In the genomic region with DNA sequence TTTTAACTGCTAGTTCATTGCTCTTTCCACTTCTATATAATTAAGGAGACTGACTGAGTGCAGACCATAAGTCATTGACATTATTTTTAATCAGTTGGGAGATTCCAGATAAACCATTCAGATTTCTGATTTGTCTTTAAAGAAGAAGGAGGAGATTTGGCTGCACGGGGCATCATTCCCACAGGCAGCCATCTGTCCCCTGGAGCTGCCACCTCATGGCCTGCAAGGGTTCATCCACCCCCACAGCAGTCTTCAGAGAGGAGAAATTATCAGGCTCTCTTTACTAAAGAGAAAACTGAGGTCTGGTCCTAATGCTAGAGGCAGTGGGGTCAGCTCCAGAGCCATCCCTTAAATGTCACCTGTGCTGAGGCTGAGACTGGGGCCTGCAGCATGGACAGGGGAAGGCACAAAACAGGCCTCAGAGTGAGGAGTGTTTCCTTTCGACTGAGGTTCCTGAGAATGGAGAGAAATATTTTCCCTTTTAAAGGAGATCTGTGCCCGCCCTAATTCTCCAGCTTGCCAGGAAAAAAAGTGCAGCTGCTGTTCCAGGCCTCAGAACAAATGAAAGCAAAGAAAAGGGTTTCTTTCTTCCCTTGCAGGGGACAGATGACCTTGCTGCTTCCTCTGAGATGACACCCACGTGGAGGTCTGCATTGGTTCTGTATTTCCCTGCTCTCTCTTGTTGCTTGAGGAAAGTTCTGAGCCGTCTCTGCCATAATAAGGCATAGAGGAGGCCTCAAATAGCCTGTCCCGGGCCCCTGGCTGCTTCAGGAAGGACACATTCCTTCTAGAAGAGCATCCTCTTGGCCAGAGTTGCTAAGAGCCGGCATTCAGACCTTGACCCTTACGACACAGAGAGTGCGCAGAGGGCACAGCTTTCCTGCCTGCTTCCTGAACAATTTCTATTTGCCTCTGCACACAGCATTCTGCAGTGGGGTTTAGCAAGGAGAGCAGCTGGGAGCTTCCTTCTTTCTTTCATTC, we compare ENCODE assay signal across 12 cellular contexts.
DNase-seq lines count a peak whose midpoint lies in the region; ATAC-seq, FAIRE-seq and TF ChIP-seq lines count a peak whose summit lies in the region.
"Had no signal": no experiment of that assay in that cellular context is flagged by ENCODE, and none has a peak within 500 bp of the region (broad histone marks: within the 10 kb centered on the region; RNA-seq: fewer than 3 reads in every experiment).

No MANE protein-coding gene starts in this region.

- POLR2A ChIA-PET in HepG2 (lab: Yijun Ruan, JAX), result no interaction called here

- no peak for TF ChIP-seq EP300 in HepG2 (IDR thresholded peaks at IDR 0.05; ENCODE audit: low read depth in 2 of 2, low read length in 2 of 2)
- TF ChIP-seq EP300 in HepG2 (CRISPR knock-in tag; IDR thresholded peaks at IDR 0.05; ENCODE audit: borderline replicate concordance), result no peak
- no peak for TF ChIP-seq EP300 in sigmoid colon (IDR thresholded peaks at IDR 0.05)

- peak overlapping the region; percentile 13; the same call in 1 of the 2 replicates for H3K4me2 ChIP-seq in HepG2 (ENCODE audit: low read depth, low read length)

- TF ChIP-seq RAD21 in HepG2 (CRISPR knock-in tag; IDR thresholded peaks at IDR 0.05), result no peak

- BruUV-seq in HepG2 (replicated peaks; lab: Mats Ljungman, UMichigan), result no TSS peak

- in situ Hi-C loops in HepG2 (cut with HindIII; ENCODE audit: extremely low pct_ligation_motif_present, low pct_unique_long_range_greater_than_20kb), result no loop called here

- TF ChIP-seq CTCF in HepG2 (CRISPR knock-in tag; IDR thresholded peaks at IDR 0.05), result no peak
- TF ChIP-seq CTCF in sigmoid colon (IDR thresholded peaks at IDR 0.05), result no peak
- TF ChIP-seq CTCF in colonic mucosa (IDR thresholded peaks at IDR 0.05), result no peak

- H3K27me3 ChIP-seq in HepG2 (ENCODE audit: control insufficient read depth in 1 of 2, insufficient read depth in 2 of 2, low read length in 2 of 2) (peaks cover 0 to 12% of the 10 kb centered on the region in 2 experiments; a peak in 3 of 5 replicates), sigmoid colon (no peaks in the 10 kb centered on the region), colonic mucosa (no peaks in the 10 kb centered on the region)

- H3K9me3 ChIP-seq in HepG2 (ENCODE audit: low read length) (no peaks in the 10 kb centered on the region), sigmoid colon (no peaks in the 10 kb centered on the region), colonic mucosa (no peaks in the 10 kb centered on the region)

- intact Hi-C loops in HepG2 (cut with micrococcal nuclease; ENCODE audit: unreplicated experiment) (no loop called here), sigmoid colon (cut with DNase I) (no loop called here), colonic mucosa (cut with DNase I) (no loop called here)

- TF ChIP-seq POLR2A in HepG2 (IDR thresholded peaks at IDR 0.05; ENCODE audit: insufficient read depth in 1 of 2, low read depth in 2 of 2, low read length in 2 of 2) (no peak), sigmoid colon (IDR thresholded peaks at IDR 0.05) (no peak)

- no peak overlapping the region for H2AFZ ChIP-seq in HepG2 (ENCODE audit: low read length)

- H4K20me1 ChIP-seq in HepG2 (ENCODE audit: insufficient read depth, low read length), result no peaks in the 10 kb centered on the region

- peak; percentile 34 for DNase-seq in NCI-H1694 (lab: John Stamatoyannopoulos, UW)
- DNase-seq in caudate nucleus (lab: John Stamatoyannopoulos, UW), result peak in 8 of 61 donors; percentile 3 to 30 (median 10)
- DNase-seq in HepG2 (ENCODE audit: low spot score), result peak; percentile 63
- DNase-seq in sigmoid colon, result no peak
- no peak for DNase-seq in HK-2 (ENCODE audit: unreplicated experiment)
- no peak for DNase-seq in colonic mucosa
- DNase-seq: naive thymus-derived CD8-positive, alpha-beta T cell; stimulated activated CD4-positive, alpha-beta T cell treated with anti-CD3 and anti-CD28 coated beads, Interleukin-2, amount 100 ng/mL, for 24 hours; stimulated activated naive CD8-positive, alpha-beta T cell treated with anti-CD3 and anti-CD28 coated beads, Interleukin-15, Interleukin-2, amounts not matched to agents 100 U/mL and 50 U/mL, for 24 hours had no signal

- 11% methylated on average over 9 of the region's 9 CpGs for WGBS in HepG2 (ENCODE audit: low lambda C conversion rate)
- WGBS in sigmoid colon, 2 donors, result 44 to 57% methylated on average over 9 of the region's 9 CpGs

- H3K4me3 ChIP-seq in HepG2 (replicated peaks in 1 of 3; ENCODE audit: insufficient read depth in 1 of 3, low read depth in 2 of 3, low read length in 3 of 3), result no peak overlapping the region
- no peak overlapping the region for H3K4me3 ChIP-seq in sigmoid colon
- no peak overlapping the region for H3K4me3 ChIP-seq in colonic mucosa

- FAIRE-seq in HepG2 (lab: Jason Lieb, UNC), result peak; percentile 37
- FAIRE-seq: bronchial epithelial cell had no signal

- H3K79me2 ChIP-seq in HepG2 (ENCODE audit: insufficient read depth, low read length), result no peaks in the 10 kb centered on the region

- peak; percentile 76 for ATAC-seq in HepG2
- ATAC-seq in HG02610 (IDR thresholded peaks at IDR 0.05; ENCODE audit: unreplicated experiment), result no peak
- no peak for ATAC-seq in GM21717 (IDR thresholded peaks at IDR 0.05; ENCODE audit: unreplicated experiment)
- ATAC-seq: naive thymus-derived CD8-positive, alpha-beta T cell; stimulated activated naive CD8-positive, alpha-beta T cell treated with anti-CD3 and anti-CD28 coated beads, Interleukin-15, Interleukin-2, amounts not matched to agents 100 U/mL and 50 U/mL, for 24 hours had no signal

- no peaks in the 10 kb centered on the region for H3K36me3 ChIP-seq in HepG2 (replicated peaks in 1 of 2; ENCODE audit: control insufficient read depth in 1 of 2, insufficient read depth in 2 of 2, low read length in 2 of 2)
- no peaks in the 10 kb centered on the region for H3K36me3 ChIP-seq in sigmoid colon
- H3K36me3 ChIP-seq in colonic mucosa, result no peaks in the 10 kb centered on the region

- CTCF ChIA-PET in HepG2 (lab: Yijun Ruan, JAX; ENCODE audit: low intra/inter-chr PET ratio, low total read pairs), result interaction anchor here (0.8 kb wide), 1 partner anchor 334 kb away, joined by 3 read pairs; no protein-coding TSS in a partner anchor

- H3K9ac ChIP-seq in HepG2 (ENCODE audit: insufficient read depth, low read depth, low read length) (no peak overlapping the region), colonic mucosa (ENCODE audit: low read depth in 2 of 2, low read length in 2 of 2) (no peak overlapping the region)

- H3K4me1 ChIP-seq in HepG2 (ENCODE audit: insufficient read depth, low read length) (peaks cover 67% of the 10 kb centered on the region), sigmoid colon (peaks cover 0 to 41% (median 25%) of the 10 kb centered on the region in 4 donors), colonic mucosa (no peaks in the 10 kb centered on the region)

- H3K27ac ChIP-seq in caudate nucleus (ENCODE audit: low read depth, low read length), result peak overlapping the region; percentile 89
- H3K27ac ChIP-seq in HepG2 (ENCODE audit: extremely low read length, insufficient read depth, low read length), result no peak overlapping the region
- peak overlapping the region; percentile 67 to 81 (median 72) for H3K27ac ChIP-seq in sigmoid colon
- no peak overlapping the region for H3K27ac ChIP-seq in colonic mucosa

TF ChIP-seq in HepG2, 621 proteins besides CTCF, POLR2A, EP300 and RAD21 (continues in another document):
- peak; percentile 44; the same call in 1 of the 2 replicates for TF ChIP-seq RXRB (CRISPR knock-in tag; IDR thresholded peaks at IDR 0.05; ENCODE audit: borderline replicate concordance)
- TF ChIP-seq HOXA3 (CRISPR knock-in tag; IDR thresholded peaks at IDR 0.05), result 0 out of 2 replicates have a peak, but pooled peaks have one; percentile 23
- TF ChIP-seq SALL1 (CRISPR knock-in tag; IDR thresholded peaks at IDR 0.05), result peak; percentile 38
- TF ChIP-seq, protein P1, sequence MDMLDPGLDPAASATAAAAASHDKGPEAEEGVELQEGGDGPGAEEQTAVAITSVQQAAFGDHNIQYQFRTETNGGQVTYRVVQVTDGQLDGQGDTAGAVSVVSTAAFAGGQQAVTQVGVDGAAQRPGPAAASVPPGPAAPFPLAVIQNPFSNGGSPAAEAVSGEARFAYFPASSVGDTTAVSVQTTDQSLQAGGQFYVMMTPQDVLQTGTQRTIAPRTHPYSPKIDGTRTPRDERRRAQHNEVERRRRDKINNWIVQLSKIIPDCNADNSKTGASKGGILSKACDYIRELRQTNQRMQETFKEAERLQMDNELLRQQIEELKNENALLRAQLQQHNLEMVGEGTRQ (IDR thresholded peaks at IDR 0.05; ENCODE audit: low read depth, low read length), result no peak
- TF ChIP-seq, protein P1 (CRISPR knock-in tag; IDR thresholded peaks at IDR 0.05; ENCODE audit: borderline replicate concordance), result no peak
- TF ChIP-seq, protein P2, sequence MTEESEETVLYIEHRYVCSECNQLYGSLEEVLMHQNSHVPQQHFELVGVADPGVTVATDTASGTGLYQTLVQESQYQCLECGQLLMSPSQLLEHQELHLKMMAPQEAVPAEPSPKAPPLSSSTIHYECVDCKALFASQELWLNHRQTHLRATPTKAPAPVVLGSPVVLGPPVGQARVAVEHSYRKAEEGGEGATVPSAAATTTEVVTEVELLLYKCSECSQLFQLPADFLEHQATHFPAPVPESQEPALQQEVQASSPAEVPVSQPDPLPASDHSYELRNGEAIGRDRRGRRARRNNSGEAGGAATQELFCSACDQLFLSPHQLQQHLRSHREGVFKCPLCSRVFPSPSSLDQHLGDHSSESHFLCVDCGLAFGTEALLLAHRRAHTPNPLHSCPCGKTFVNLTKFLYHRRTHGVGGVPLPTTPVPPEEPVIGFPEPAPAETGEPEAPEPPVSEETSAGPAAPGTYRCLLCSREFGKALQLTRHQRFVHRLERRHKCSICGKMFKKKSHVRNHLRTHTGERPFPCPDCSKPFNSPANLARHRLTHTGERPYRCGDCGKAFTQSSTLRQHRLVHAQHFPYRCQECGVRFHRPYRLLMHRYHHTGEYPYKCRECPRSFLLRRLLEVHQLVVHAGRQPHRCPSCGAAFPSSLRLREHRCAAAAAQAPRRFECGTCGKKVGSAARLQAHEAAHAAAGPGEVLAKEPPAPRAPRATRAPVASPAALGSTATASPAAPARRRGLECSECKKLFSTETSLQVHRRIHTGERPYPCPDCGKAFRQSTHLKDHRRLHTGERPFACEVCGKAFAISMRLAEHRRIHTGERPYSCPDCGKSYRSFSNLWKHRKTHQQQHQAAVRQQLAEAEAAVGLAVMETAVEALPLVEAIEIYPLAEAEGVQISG (CRISPR knock-in tag; IDR thresholded peaks at IDR 0.05), result no peak
- 0 out of 2 replicates have a peak, but pooled peaks have one; percentile 13 for TF ChIP-seq ZFX (CRISPR knock-in tag; IDR thresholded peaks at IDR 0.05; ENCODE audit: low read depth)
- peak; percentile 49; the same call in 1 of the 2 replicates for TF ChIP-seq RARA (CRISPR knock-in tag; IDR thresholded peaks at IDR 0.05)

Comparison
In these comparisons a context has a peak if more than half of its experiments do, and no peak if none do; other contexts are left out.
1. DNase-seq: peak in NCI-H1694 (single experiment) and HepG2 (single experiment); none in sigmoid colon (single experiment), HK-2 (single experiment) and colonic mucosa (single experiment).
2. H3K27ac ChIP-seq: peak in caudate nucleus (single experiment) and sigmoid colon (4 of 4); none in HepG2 (single experiment) and colonic mucosa (single experiment).